In the genomic region with DNA sequence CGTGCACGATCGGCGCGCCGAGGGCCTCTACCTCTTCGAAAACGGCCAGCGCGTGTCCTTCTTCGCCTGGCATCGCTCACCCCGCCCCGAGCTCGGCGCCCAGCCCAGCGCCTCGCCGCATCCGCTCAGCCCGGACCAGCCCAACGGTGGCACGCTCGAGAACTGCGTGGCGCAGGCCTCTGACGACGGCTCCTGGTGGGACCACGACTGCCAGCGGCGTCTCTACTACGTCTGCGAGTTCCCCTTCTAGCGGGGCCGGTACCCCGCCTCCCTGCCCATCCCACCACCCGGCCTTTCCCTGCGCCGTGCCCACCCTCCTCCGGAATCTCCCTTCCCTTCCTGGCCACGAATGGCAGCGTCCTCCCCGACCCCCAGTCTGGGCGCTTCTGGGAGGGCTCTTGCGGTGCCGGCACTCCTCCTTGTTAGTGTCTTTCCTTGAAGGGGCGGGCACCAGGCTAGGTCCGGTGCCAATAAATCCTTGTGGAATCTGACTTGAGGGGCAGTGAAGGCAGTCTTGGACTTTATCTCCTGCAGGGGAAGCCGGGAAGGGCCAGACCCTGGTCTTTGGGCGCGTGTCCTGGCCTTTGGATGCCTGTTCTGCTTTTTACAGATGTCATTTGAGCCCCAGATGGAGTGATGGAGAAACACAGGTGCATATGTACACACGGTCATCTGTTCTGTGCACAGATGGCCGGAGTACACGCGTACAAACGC, we compare ENCODE assay signal across 8 cellular contexts. TPM values are rescaled to one million over a fixed set of nuclear protein-coding genes. Genes with fewer than 3 reads are reported as not detected.
DNase-seq lines count a peak whose midpoint lies in the region; ATAC-seq, FAIRE-seq and TF ChIP-seq lines count a peak whose summit lies in the region.

No MANE protein-coding gene starts in this region.

- H3K9me3 ChIP-seq in Peyer's patch (peaks cover 0 to 6% (median 0%) of the 10 kb centered on the region in 4 donors), esophagus squamous epithelium (no peaks in the 10 kb centered on the region), pancreas (no peaks in the 10 kb centered on the region)

- no peaks in the 10 kb centered on the region for H3K27me3 ChIP-seq in Peyer's patch
- peaks cover 0 to 87% (median 0%) of the 10 kb centered on the region in 4 donors for H3K27me3 ChIP-seq in esophagus squamous epithelium
- H3K27me3 ChIP-seq in pancreas: no peaks in the 10 kb centered on the region

- ATAC-seq in pancreas: no peak
- no peak for ATAC-seq in HG03108 (IDR thresholded peaks at IDR 0.05; ENCODE audit: unreplicated experiment)

- 9% methylated on average over 35 of the region's 56 CpGs; no CpG with 5 or more reads in 1 of the 2 donors for WGBS in esophagus squamous epithelium, 2 donors
- 4 to 6% methylated on average over 52 to 56 of the region's 56 CpGs for WGBS in pancreas, 2 donors

- H3K27ac Mint-ChIP-seq in activated CD4-positive, alpha-beta T cell treated with anti-CD3 and anti-CD28 coated beads, Interleukin-2, amount 10 ng/mL, durations not matched to agents 24 days and 14 days: peak overlapping the region; percentile 81

- no peak for DNase-seq in activated CD4-positive, alpha-beta T cell treated with anti-CD3 and anti-CD28 coated beads, Interleukin-2, amount 10 ng/mL, durations not matched to agents 24 days and 14 days
- DNase-seq in activated CD4-positive, alpha-beta T cell treated with anti-CD3 and anti-CD28 coated beads for 1 hour: no peak
- no peak for DNase-seq in Peyer's patch
- DNase-seq in esophagus squamous epithelium (lab: John Stamatoyannopoulos, UW): no peak
- DNase-seq in pancreas: peak in 1 of 6 donors; percentile 24
- no peak for DNase-seq in mesenteric fat pad (ENCODE audit: low spot score)
- no peak for DNase-seq in OCI-M1 (lab: John Stamatoyannopoulos, UW)

- TF ChIP-seq POLR2A in Peyer's patch (IDR thresholded peaks at IDR 0.05) (no peak), esophagus squamous epithelium (IDR thresholded peaks at IDR 0.05) (peak in 1 of 4 donors; percentile 49)

- H3K36me3 ChIP-seq in Peyer's patch (no peaks in the 10 kb centered on the region), esophagus squamous epithelium (no peaks in the 10 kb centered on the region), pancreas (no peaks in the 10 kb centered on the region)

- intact Hi-C loops in activated CD4-positive, alpha-beta T cell treated with anti-CD3 and anti-CD28 coated beads, Interleukin-2, amount 10 ng/mL, durations not matched to agents 24 days and 14 days (cut with micrococcal nuclease): loop anchor here (10.0 kb wide), 1 partner anchor 361 kb away; the partner anchor contains the start of gene NAPSA
- intact Hi-C loops in esophagus squamous epithelium (cut with DNase I): no loop called here
- intact Hi-C loops in pancreas (cut with DNase I): no loop called here

- H3K27me3 Mint-ChIP-seq in activated CD4-positive, alpha-beta T cell treated with anti-CD3 and anti-CD28 coated beads, Interleukin-2, amount 10 ng/mL, durations not matched to agents 24 days and 14 days: peaks cover 44% of the 10 kb centered on the region

- FAIRE-seq in pancreas (lab: Jason Lieb, UNC): no peak

- peaks cover 25% of the 10 kb centered on the region for H3K4me1 Mint-ChIP-seq in activated CD4-positive, alpha-beta T cell treated with anti-CD3 and anti-CD28 coated beads, Interleukin-2, amount 10 ng/mL, durations not matched to agents 24 days and 14 days

- H3K4me3 ChIP-seq in Peyer's patch (peak overlapping the region; percentile 39 to 62 (median 54)), esophagus squamous epithelium (peak overlapping the region; percentile 55 to 74 (median 64)), pancreas (peak overlapping the region; percentile 29 to 57 (median 54))

- H3K4me3 Mint-ChIP-seq in activated CD4-positive, alpha-beta T cell treated with anti-CD3 and anti-CD28 coated beads, Interleukin-2, amount 10 ng/mL, durations not matched to agents 24 days and 14 days: peak overlapping the region; percentile 93

- H3K27ac ChIP-seq in Peyer's patch: peak overlapping the region in 3 of 4 donors; percentile 47 to 66 (median 51)
- H3K27ac ChIP-seq in esophagus squamous epithelium: peak overlapping the region; percentile 71 to 84 (median 74)
- H3K27ac ChIP-seq in pancreas: peak overlapping the region in 2 of 4 donors; percentile 31 to 60

- H3K9me3 Mint-ChIP-seq in activated CD4-positive, alpha-beta T cell treated with anti-CD3 and anti-CD28 coated beads, Interleukin-2, amount 10 ng/mL, durations not matched to agents 24 days and 14 days: no peaks in the 10 kb centered on the region

- TF ChIP-seq CTCF in Peyer's patch (IDR thresholded peaks at IDR 0.05) (no peak), esophagus squamous epithelium (IDR thresholded peaks at IDR 0.05) (no peak), pancreas (IDR thresholded peaks at IDR 0.05) (no peak)

- H3K4me1 ChIP-seq in Peyer's patch (peaks cover 0 to 20% (median 3%) of the 10 kb centered on the region in 4 donors), esophagus squamous epithelium (peaks cover 11 to 60% (median 28%) of the 10 kb centered on the region in 3 donors), pancreas (peaks cover 0 to 5% (median 4%) of the 10 kb centered on the region in 3 donors)

- peaks cover 3% of the 10 kb centered on the region for H3K36me3 Mint-ChIP-seq in activated CD4-positive, alpha-beta T cell treated with anti-CD3 and anti-CD28 coated beads, Interleukin-2, amount 10 ng/mL, durations not matched to agents 24 days and 14 days (ENCODE audit: low read depth)

RNA-seq across cellular contexts. Expression of gene CLEC11A, which starts 2.2 kb away (rescaled TPM):
- 0.89 and 1.3 TPM in 2 replicates for total RNA-seq in activated CD4-positive, alpha-beta T cell treated with anti-CD3 and anti-CD28 coated beads, Interleukin-2, amount 10 ng/mL, durations not matched to agents 24 days and 14 days
- total RNA-seq in Peyer's patch (1 to 10 TPM in 3 of 4 donors, not detected in 1; 3.3 to 4.6 (median 4.0) TPM), esophagus squamous epithelium (10 to 100 TPM in 1 of 4 donors, 1 to 10 TPM in 2, under 1 TPM in 1; 0.80 to 11.1 (median 3.9) TPM), pancreas (10 to 100 TPM in 1 of 6 donors, 1 to 10 TPM in 5; 1.3 to 14.6 (median 2.5) TPM), mesenteric fat pad (13.2 TPM)
- polyA plus RNA-seq in pancreas: 1 to 10 TPM; 4.7 to 7.4 TPM

RNA-seq across cellular contexts. Expression of gene SHANK1, which starts 5.8 kb away (rescaled TPM):
- total RNA-seq in activated CD4-positive, alpha-beta T cell treated with anti-CD3 and anti-CD28 coated beads, Interleukin-2, amount 10 ng/mL, durations not matched to agents 24 days and 14 days: not detected in 2 replicates
- total RNA-seq in Peyer's patch: 1 to 10 TPM in 1 of 4 donors, under 1 TPM in 1, not detected in 2; 0.83 to 1.3 TPM
- under 1 TPM in 1 of 4 donors, not detected in 3; 0.06 TPM for total RNA-seq in esophagus squamous epithelium
- under 1 TPM in 5 of 6 donors, not detected in 1; 0.06 to 0.69 (median 0.19) TPM for total RNA-seq in pancreas
- polyA plus RNA-seq in pancreas: under 1 TPM; 0.12 to 0.19 TPM
- total RNA-seq in mesenteric fat pad: 0.74 TPM

RNA-seq across cellular contexts. Expression of gene GPR32, which starts 44.9 kb away (rescaled TPM):
- total RNA-seq in activated CD4-positive, alpha-beta T cell treated with anti-CD3 and anti-CD28 coated beads, Interleukin-2, amount 10 ng/mL, durations not matched to agents 24 days and 14 days: not detected in 2 replicates
- not detected for total RNA-seq in Peyer's patch
- not detected for total RNA-seq in esophagus squamous epithelium
- total RNA-seq in pancreas: not detected
- polyA plus RNA-seq in pancreas: not detected
- total RNA-seq in mesenteric fat pad: not detected
